ENCODE assay signal across 1 cellular context in the genomic region with DNA sequence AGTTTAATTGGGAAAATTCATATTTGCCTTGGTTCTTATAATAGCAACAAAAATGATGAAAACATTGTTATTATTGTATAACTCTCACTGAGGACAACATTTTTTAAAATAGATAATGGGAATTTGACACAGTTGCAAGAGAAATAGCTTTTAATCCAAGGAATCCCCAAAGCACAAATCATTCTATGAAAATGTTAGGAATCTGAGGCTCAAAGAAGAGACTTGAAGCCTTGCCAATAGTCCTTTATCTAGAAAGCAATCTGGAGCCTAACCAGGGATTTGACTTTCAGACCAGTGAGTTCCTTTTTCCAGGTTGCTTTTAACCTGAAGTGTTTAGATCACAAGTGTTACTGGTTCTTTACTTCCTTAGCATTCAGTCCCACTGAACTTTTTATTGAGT.
TF ChIP-seq lines count a peak whose summit lies in the region.

No MANE protein-coding gene starts in this region.

TF ChIP-seq in SK-N-SH, 30 proteins besides CTCF, POLR2A, EP300 and RAD21 (continued from another document):
- TF ChIP-seq MAX (IDR thresholded peaks at IDR 0.05; ENCODE audit: low read depth) (peak; percentile 35; the same call in 1 of the 2 replicates), PBX3 (IDR thresholded peaks at IDR 0.05) (peak; percentile 80), JUND (IDR thresholded peaks at IDR 0.05) (peak; percentile 81), NFIC (IDR thresholded peaks at IDR 0.05; ENCODE audit: borderline replicate concordance) (peak; percentile 95)
